ENCODE assay signal across 26 cellular contexts in the genomic region with DNA sequence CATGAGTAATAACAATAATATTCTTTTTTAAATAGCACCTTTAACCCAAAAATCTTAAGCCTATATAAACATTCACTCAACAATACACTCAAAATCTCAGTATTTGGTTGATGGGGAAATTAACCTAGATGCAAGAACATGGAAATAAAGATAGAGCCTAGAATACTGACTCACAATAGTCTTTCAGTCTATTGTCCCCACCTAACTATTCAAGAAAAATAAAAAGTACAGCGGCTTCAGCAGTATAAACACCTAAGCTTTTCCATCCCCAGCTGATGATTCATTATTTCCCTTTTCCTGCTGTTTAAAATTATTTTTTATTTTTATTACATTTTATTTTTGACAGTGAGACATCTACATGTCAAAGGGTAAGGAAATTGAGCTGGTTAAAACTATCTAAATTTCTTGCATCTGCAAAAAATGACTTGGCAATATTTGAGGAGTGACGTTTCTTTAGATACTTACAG.
DNase-seq lines count a peak whose midpoint lies in the region; ATAC-seq and TF ChIP-seq lines count a peak whose summit lies in the region.
"Had no signal": no experiment of that assay in that cellular context is flagged by ENCODE, and none has a peak within 500 bp of the region (broad histone marks: within the 10 kb centered on the region; RNA-seq: fewer than 3 reads in every experiment).

No MANE protein-coding gene starts in this region.

- H3K27ac ChIP-seq in ACC112 (ENCODE audit: low read depth, low read length) = peak overlapping the region; percentile 88
- H3K27ac ChIP-seq: gastrocnemius medialis, right atrium auricular region, SK-N-MC, vagina had no signal

- DNase-seq in astrocyte of the spinal cord (ENCODE audit: low read depth, low spot score) (peak; percentile 81), fibroblast of mammary gland (ENCODE audit: low read depth) (peak; percentile 36), osteocyte (ENCODE audit: extremely low spot score, unreplicated experiment) (no peak), glutamatergic neuron (no peak)
- no peak for DNase-seq in T-helper 2 cell treated with Interferon-gamma antibody and Interleukin-4, amounts not matched to agents 5 μg/mL and 100 μg/mL, for 36 hours (ENCODE audit: low spot score)
- DNase-seq: activated CD4-positive, alpha-beta T cell treated with anti-CD3 and anti-CD28 coated beads for 36 hours; activated CD8-positive, alpha-beta T cell treated with anti-CD3 and anti-CD28 coated beads, Interleukin-2, amount 10 ng/mL, durations not matched to agents 7 days and 5 days; CD4-positive, alpha-beta memory T cell; DMS 273 treated with DMSO at 0.1 percent for 48 hours; effector CD8-positive, alpha-beta T cell; EL; gastrocnemius medialis; Karpas-422; NCI-H146; stimulated activated CD4-positive, alpha-beta T cell treated with anti-CD3 and anti-CD28 coated beads, Interleukin-4, amount 100 ng/mL, for 24 hours had no signal

- peaks cover 72% of the 10 kb centered on the region for H3K4me1 Mint-ChIP-seq in osteocyte (ENCODE audit: unreplicated experiment)
- H3K4me1 Mint-ChIP-seq in T-helper 2 cell treated with Interferon-gamma antibody and Interleukin-4, amounts not matched to agents 5 μg/mL and 100 μg/mL, for 36 hours (ENCODE audit: low read depth) = no peaks in the 10 kb centered on the region
- H3K4me1 Mint-ChIP-seq in glutamatergic neuron (ENCODE audit: low read depth, unreplicated experiment) = no peaks in the 10 kb centered on the region
- H3K4me1 Mint-ChIP-seq: activated CD4-positive, alpha-beta T cell treated with anti-CD3 and anti-CD28 coated beads for 36 hours; activated naive CD4-positive, alpha-beta T cell treated with anti-CD3 and anti-CD28 coated beads, Interleukin-2, amount 50 U/mL, for 24 hours; CD4-positive, alpha-beta memory T cell; stimulated activated memory B cell treated with anti-CD40 and anti-IgM and Interleukin-4, amounts not matched to agents 10 μg/mL and 1 μg/mL and 100 μg/mL, for 72 hours had no signal

- in situ Hi-C loops in astrocyte of the spinal cord (cut with HindIII; ENCODE audit: low sequenced_read_pairs) = no loop called here

- ATAC-seq in GM19351 (IDR thresholded peaks at IDR 0.05; ENCODE audit: unreplicated experiment) = no peak
- ATAC-seq in HG02870 (IDR thresholded peaks at IDR 0.05; ENCODE audit: unreplicated experiment) = no peak
- ATAC-seq: activated CD4-positive, alpha-beta T cell treated with anti-CD3 and anti-CD28 coated beads for 36 hours; activated CD8-positive, alpha-beta T cell treated with anti-CD3 and anti-CD28 coated beads, Interleukin-2, amount 10 ng/mL, durations not matched to agents 7 days and 5 days; gastrocnemius medialis; HepG2; natural killer cell treated with Interleukin-12 subunit alpha and Interleukin-12 subunit beta and Interleukin-15 and Interleukin-18, amount 100 ng/mL, for 72 hours; stimulated activated memory B cell treated with anti-CD40 and anti-IgM and Interleukin-4, amounts not matched to agents 10 μg/mL and 1 μg/mL and 100 μg/mL, for 72 hours had no signal

- H3K9me3 Mint-ChIP-seq in osteocyte (ENCODE audit: unreplicated experiment) = peaks cover 4% of the 10 kb centered on the region
- no peaks in the 10 kb centered on the region for H3K9me3 Mint-ChIP-seq in T-helper 2 cell treated with Interferon-gamma antibody and Interleukin-4, amounts not matched to agents 5 μg/mL and 100 μg/mL, for 36 hours
- no peaks in the 10 kb centered on the region for H3K9me3 Mint-ChIP-seq in glutamatergic neuron (ENCODE audit: unreplicated experiment)
- H3K9me3 Mint-ChIP-seq: activated T-helper 2 cell treated with anti-CD3 and anti-CD28 coated beads, Interferon-gamma antibody, Interleukin-2, Interleukin-4, amounts not matched to agents 10 μg/mL and 5 μg/mL and 100 μg/mL, durations not matched to agents 14 hours and 24 hours and 36 hours; stimulated activated memory B cell treated with anti-CD40 and anti-IgM and Interleukin-4, amounts not matched to agents 10 μg/mL and 1 μg/mL and 100 μg/mL, for 72 hours had no signal

- H3K27ac Mint-ChIP-seq in osteocyte (ENCODE audit: unreplicated experiment) = peak overlapping the region; percentile 90
- H3K27ac Mint-ChIP-seq in T-helper 2 cell treated with Interferon-gamma antibody and Interleukin-4, amounts not matched to agents 5 μg/mL and 100 μg/mL, for 36 hours = no peak overlapping the region
- H3K27ac Mint-ChIP-seq in glutamatergic neuron (ENCODE audit: unreplicated experiment) = no peak overlapping the region
- H3K27ac Mint-ChIP-seq: activated CD4-positive, alpha-beta T cell treated with anti-CD3 and anti-CD28 coated beads for 36 hours; activated CD8-positive, alpha-beta T cell treated with anti-CD3 and anti-CD28 coated beads, Interleukin-2, amount 10 ng/mL, durations not matched to agents 7 days and 5 days; activated naive CD4-positive, alpha-beta T cell treated with anti-CD3 and anti-CD28 coated beads, Interleukin-2, amount 50 U/mL, for 24 hours; activated T-helper 2 cell treated with anti-CD3 and anti-CD28 coated beads, Interferon-gamma antibody, Interleukin-2, Interleukin-4, amounts not matched to agents 10 μg/mL and 5 μg/mL and 100 μg/mL, durations not matched to agents 14 hours and 24 hours and 36 hours; CD4-positive, alpha-beta memory T cell; natural killer cell treated with Interleukin-12 subunit alpha and Interleukin-12 subunit beta and Interleukin-15 and Interleukin-18, amount 100 ng/mL, for 72 hours; stimulated activated memory B cell treated with anti-CD40 and anti-IgM and Interleukin-4, amounts not matched to agents 10 μg/mL and 1 μg/mL and 100 μg/mL, for 72 hours had no signal

- no peaks in the 10 kb centered on the region for H3K79me2 ChIP-seq in ACC112 (ENCODE audit: control insufficient read depth, insufficient read depth, low read length, unreplicated experiment)

- no peaks in the 10 kb centered on the region for H3K36me3 ChIP-seq in ACC112 (ENCODE audit: insufficient read depth, low read length)
- H3K36me3 ChIP-seq: gastrocnemius medialis, right atrium auricular region, vagina had no signal

- no peak overlapping the region for H2AFZ ChIP-seq in ACC112 (ENCODE audit: low read length, unreplicated experiment)

- H3K36me3 Mint-ChIP-seq in osteocyte (ENCODE audit: unreplicated experiment) = no peaks in the 10 kb centered on the region
- no peaks in the 10 kb centered on the region for H3K36me3 Mint-ChIP-seq in T-helper 2 cell treated with Interferon-gamma antibody and Interleukin-4, amounts not matched to agents 5 μg/mL and 100 μg/mL, for 36 hours (ENCODE audit: low read depth)
- no peaks in the 10 kb centered on the region for H3K36me3 Mint-ChIP-seq in glutamatergic neuron (ENCODE audit: unreplicated experiment)
- H3K36me3 Mint-ChIP-seq: activated naive CD4-positive, alpha-beta T cell treated with anti-CD3 and anti-CD28 coated beads, Interleukin-2, amount 50 U/mL, for 24 hours; CD4-positive, alpha-beta memory T cell; natural killer cell treated with Interleukin-12 subunit alpha and Interleukin-12 subunit beta and Interleukin-15 and Interleukin-18, amount 100 ng/mL, for 72 hours; stimulated activated memory B cell treated with anti-CD40 and anti-IgM and Interleukin-4, amounts not matched to agents 10 μg/mL and 1 μg/mL and 100 μg/mL, for 72 hours had no signal

- H3K27me3 ChIP-seq in ACC112 (ENCODE audit: insufficient read depth, low read length) = no peaks in the 10 kb centered on the region
- H3K27me3 ChIP-seq: gastrocnemius medialis, right atrium auricular region, vagina had no signal

- H3K4me1 ChIP-seq in ACC112 (ENCODE audit: control insufficient read depth, insufficient read depth, low read length, unreplicated experiment) = peaks cover 17% of the 10 kb centered on the region
- H3K4me1 ChIP-seq: gastrocnemius medialis, right atrium auricular region, vagina had no signal

- H3K4me3 ChIP-seq in ACC112 (ENCODE audit: low read depth, low read length) = no peak overlapping the region
- H3K4me3 ChIP-seq in astrocyte of the spinal cord (ENCODE audit: low read depth, low read length) = no peak overlapping the region
- H3K4me3 ChIP-seq in fibroblast of mammary gland (ENCODE audit: control insufficient read depth, low read depth, low read length) = no peak overlapping the region
- H3K4me3 ChIP-seq: gastrocnemius medialis, right atrium auricular region, SK-N-MC, vagina had no signal

- TF ChIP-seq CTCF in astrocyte of the spinal cord (IDR thresholded peaks at IDR 0.05; ENCODE audit: low read depth, low read length) = no peak
- no peak for TF ChIP-seq CTCF in fibroblast of mammary gland (conservative IDR thresholded peaks at IDR 0.05; ENCODE audit: control insufficient read depth, insufficient read depth, low read depth, low read length)
- no peak for TF ChIP-seq CTCF in osteocyte (IDR thresholded peaks at IDR 0.05)
- no peak for TF ChIP-seq CTCF in glutamatergic neuron (IDR thresholded peaks at IDR 0.05; ENCODE audit: partially characterized antibody, unreplicated experiment)

- H3K4me3 Mint-ChIP-seq in osteocyte (ENCODE audit: unreplicated experiment) (no peak overlapping the region), glutamatergic neuron (ENCODE audit: unreplicated experiment) (no peak overlapping the region)
- no peak overlapping the region for H3K4me3 Mint-ChIP-seq in T-helper 2 cell treated with Interferon-gamma antibody and Interleukin-4, amounts not matched to agents 5 μg/mL and 100 μg/mL, for 36 hours
- H3K4me3 Mint-ChIP-seq: activated CD4-positive, alpha-beta T cell treated with anti-CD3 and anti-CD28 coated beads for 36 hours; activated CD8-positive, alpha-beta T cell treated with anti-CD3 and anti-CD28 coated beads, Interleukin-2, amount 10 ng/mL, durations not matched to agents 7 days and 5 days; activated naive CD4-positive, alpha-beta T cell treated with anti-CD3 and anti-CD28 coated beads, Interleukin-2, amount 50 U/mL, for 24 hours; CD4-positive, alpha-beta memory T cell; natural killer cell treated with Interleukin-12 subunit alpha and Interleukin-12 subunit beta and Interleukin-15 and Interleukin-18, amount 100 ng/mL, for 72 hours; stimulated activated memory B cell treated with anti-CD40 and anti-IgM and Interleukin-4, amounts not matched to agents 10 μg/mL and 1 μg/mL and 100 μg/mL, for 72 hours had no signal

- H3K27me3 Mint-ChIP-seq in osteocyte (ENCODE audit: unreplicated experiment) (no peaks in the 10 kb centered on the region), glutamatergic neuron (ENCODE audit: unreplicated experiment) (no peaks in the 10 kb centered on the region)
- H3K27me3 Mint-ChIP-seq in T-helper 2 cell treated with Interferon-gamma antibody and Interleukin-4, amounts not matched to agents 5 μg/mL and 100 μg/mL, for 36 hours (ENCODE audit: low read depth) = no peaks in the 10 kb centered on the region
- H3K27me3 Mint-ChIP-seq: activated CD4-positive, alpha-beta T cell treated with anti-CD3 and anti-CD28 coated beads for 36 hours; activated naive CD4-positive, alpha-beta T cell treated with anti-CD3 and anti-CD28 coated beads, Interleukin-2, amount 50 U/mL, for 24 hours; CD4-positive, alpha-beta memory T cell; natural killer cell treated with Interleukin-12 subunit alpha and Interleukin-12 subunit beta and Interleukin-15 and Interleukin-18, amount 100 ng/mL, for 72 hours had no signal

Comparison
In these comparisons a context has a peak if more than half of its experiments do, and no peak if none do; other contexts are left out.
1. DNase-seq: peak in astrocyte of the spinal cord (single experiment) and fibroblast of mammary gland (single experiment); none in osteocyte (single experiment), T-helper 2 cell treated with Interferon-gamma antibody and Interleukin-4, amounts not matched to agents 5 μg/mL and 100 μg/mL, for 36 hours (single experiment) and glutamatergic neuron (single experiment).